In the genomic region with DNA sequence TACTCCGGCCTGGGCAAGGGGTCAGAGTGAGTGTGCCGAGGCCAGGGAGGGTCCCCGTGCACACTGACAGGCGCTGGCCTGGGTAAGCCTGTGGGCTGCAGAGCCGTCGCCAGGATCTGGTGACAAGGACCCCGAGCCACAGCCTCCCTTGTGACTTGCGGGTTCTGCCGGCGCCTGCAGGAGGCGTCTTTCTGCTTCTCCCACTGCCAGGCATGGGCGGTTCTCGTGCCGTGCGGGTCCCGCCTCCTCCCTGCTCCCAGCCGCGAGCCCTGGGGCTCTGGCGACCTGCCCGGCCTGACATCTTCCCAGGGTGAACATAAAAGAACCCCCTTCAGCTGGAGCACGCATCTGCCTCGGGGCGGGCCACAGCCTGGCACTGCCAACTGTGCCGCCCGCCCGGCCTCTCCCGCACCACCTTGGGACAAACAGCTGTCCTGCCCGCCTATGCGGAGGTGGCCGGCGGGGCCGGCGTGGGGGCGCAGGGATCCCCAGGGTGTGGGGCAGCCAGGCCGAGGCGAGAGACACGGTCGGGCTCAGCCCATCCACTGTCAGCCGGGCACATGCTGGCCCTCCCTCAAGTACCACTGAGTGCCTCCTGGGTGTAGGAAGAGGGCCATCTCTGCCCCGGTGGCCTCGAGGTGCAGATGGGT, we compare ENCODE assay signal across 1 cellular context.
TF ChIP-seq lines count a peak whose summit lies in the region.

No MANE protein-coding gene starts in this region.

TF ChIP-seq in IMR-90, 13 proteins besides CTCF, POLR2A, EP300 and RAD21:
- TF ChIP-seq RFX5 (IDR thresholded peaks at IDR 0.05; ENCODE audit: low read depth, low read length) (no peak), CHD1 (IDR thresholded peaks at IDR 0.05; ENCODE audit: low read depth, low read length) (no peak), MAZ (IDR thresholded peaks at IDR 0.05; ENCODE audit: borderline replicate concordance, low read depth, low read length) (peak; percentile 46; the same call in 1 of the 2 replicates), SMC3 (IDR thresholded peaks at IDR 0.05; ENCODE audit: low read depth, low read length) (peak; percentile 45), FOS (IDR thresholded peaks at IDR 0.05; ENCODE audit: low read depth, low read length) (no peak), BHLHE40 (IDR thresholded peaks at IDR 0.05; ENCODE audit: low read depth, low read length) (peak; percentile 42; the same call in 1 of the 2 replicates), NFE2L2 (IDR thresholded peaks at IDR 0.05; ENCODE audit: low read depth, low read length) (no peak), MAFK (IDR thresholded peaks at IDR 0.05; ENCODE audit: low read depth, low read length) (no peak), ELK1 (IDR thresholded peaks at IDR 0.05; ENCODE audit: borderline replicate concordance, low read depth, low read length) (no peak), USF2 (IDR thresholded peaks at IDR 0.05; ENCODE audit: low read depth, low read length) (0 out of 2 replicates have a peak, but pooled peaks have one; percentile 16), RCOR1 (IDR thresholded peaks at IDR 0.05; ENCODE audit: insufficient replicate concordance, low read length) (no peak), CEBPB (IDR thresholded peaks at IDR 0.05; ENCODE audit: low read depth, low read length) (no peak), MXI1 (IDR thresholded peaks at IDR 0.05; ENCODE audit: borderline replicate concordance, low read depth, low read length) (peak; percentile 30; the same call in 1 of the 2 replicates)
